ENCODE assay signal across 12 cellular contexts in genomic region chr12:3303410-3304136, GRCh38.
DNase-seq lines count a peak whose midpoint lies in the region; TF ChIP-seq lines count a peak whose summit lies in the region.
"Had no signal": no experiment of that assay in that cellular context is flagged by ENCODE, and none has a peak within 500 bp of the region (broad histone marks: within the 10 kb centered on the region; RNA-seq: fewer than 3 reads in every experiment).

No MANE protein-coding gene starts in this region.

- H3K4me3 Mint-ChIP-seq in progenitor cell of endocrine pancreas (ENCODE audit: low read depth), result no peak overlapping the region
- H3K4me3 Mint-ChIP-seq: stimulated activated naive CD8-positive, alpha-beta T cell treated with anti-CD3 and anti-CD28 coated beads, Interleukin-15, amount 100 ng/mL, for 72 hours had no signal

- peak; percentile 43 for DNase-seq in NCI-H82 (lab: John Stamatoyannopoulos, UW)
- no peak for DNase-seq in NCI-H82 treated with DMSO at 0.1 percent for 48 hours (lab: John Stamatoyannopoulos, UW; ENCODE audit: unreplicated experiment)
- DNase-seq in NCI-H345 treated with DMSO at 0.1 percent for 48 hours (lab: John Stamatoyannopoulos, UW; ENCODE audit: unreplicated experiment), result peak; percentile 60
- no peak for DNase-seq in cardiac fibroblast (ENCODE audit: low read depth in 2 of 2)
- DNase-seq in progenitor cell of endocrine pancreas (ENCODE audit: low spot score, unreplicated experiment), result no peak
- DNase-seq in GDM1 (lab: John Stamatoyannopoulos, UW), result no peak
- no peak for DNase-seq in SK-N-DZ (ENCODE audit: low spot score)
- no peak for DNase-seq in SIG-M5 (lab: John Stamatoyannopoulos, UW)
- DNase-seq: cerebellar nuclear complex; Kasumi-1; stimulated activated CD4-positive, alpha-beta T cell treated with anti-CD3 and anti-CD28 coated beads, Interleukin-15, amount 100 ng/mL, for 24 hours; stimulated activated naive CD8-positive, alpha-beta T cell treated with anti-CD3 and anti-CD28 coated beads, Interleukin-15, amount 100 ng/mL, for 72 hours had no signal

- H3K27me3 Mint-ChIP-seq in progenitor cell of endocrine pancreas, result peaks cover 69% of the 10 kb centered on the region

- TF ChIP-seq CTCF in cardiac fibroblast (IDR thresholded peaks at IDR 0.05; ENCODE audit: low read depth, low read length) (peak; percentile 23), progenitor cell of endocrine pancreas (IDR thresholded peaks at IDR 0.05; ENCODE audit: unreplicated experiment) (peak; percentile 50)

- no peak overlapping the region for H3K4me3 ChIP-seq in cardiac fibroblast (replicated peaks in 1 of 2; ENCODE audit: low read depth in 2 of 2, low read length in 2 of 2)

- H3K27ac Mint-ChIP-seq in progenitor cell of endocrine pancreas, result no peak overlapping the region
- H3K27ac Mint-ChIP-seq: stimulated activated naive CD8-positive, alpha-beta T cell treated with anti-CD3 and anti-CD28 coated beads, Interleukin-15, amount 100 ng/mL, for 72 hours had no signal

- H3K36me3 Mint-ChIP-seq in progenitor cell of endocrine pancreas (ENCODE audit: insufficient read depth), result no peaks in the 10 kb centered on the region

- peaks cover 10% of the 10 kb centered on the region for H3K4me1 Mint-ChIP-seq in progenitor cell of endocrine pancreas (ENCODE audit: low read depth)

- no peaks in the 10 kb centered on the region for H3K9me3 Mint-ChIP-seq in progenitor cell of endocrine pancreas (ENCODE audit: low read depth)
- H3K9me3 Mint-ChIP-seq: stimulated activated naive CD8-positive, alpha-beta T cell treated with anti-CD3 and anti-CD28 coated beads, Interleukin-15, amount 100 ng/mL, for 72 hours had no signal

Comparison
In these comparisons a context has a peak if more than half of its experiments do, and no peak if none do; other contexts are left out.
1. DNase-seq: peak in NCI-H82 (single experiment) and NCI-H345 treated with DMSO at 0.1 percent for 48 hours (single experiment); none in NCI-H82 treated with DMSO at 0.1 percent for 48 hours (single experiment), cardiac fibroblast (0 of 2), progenitor cell of endocrine pancreas (single experiment), GDM1 (single experiment), SK-N-DZ (single experiment) and SIG-M5 (single experiment).